Comparison of ENCODE assay signal across 8 cellular contexts in the genomic region with DNA sequence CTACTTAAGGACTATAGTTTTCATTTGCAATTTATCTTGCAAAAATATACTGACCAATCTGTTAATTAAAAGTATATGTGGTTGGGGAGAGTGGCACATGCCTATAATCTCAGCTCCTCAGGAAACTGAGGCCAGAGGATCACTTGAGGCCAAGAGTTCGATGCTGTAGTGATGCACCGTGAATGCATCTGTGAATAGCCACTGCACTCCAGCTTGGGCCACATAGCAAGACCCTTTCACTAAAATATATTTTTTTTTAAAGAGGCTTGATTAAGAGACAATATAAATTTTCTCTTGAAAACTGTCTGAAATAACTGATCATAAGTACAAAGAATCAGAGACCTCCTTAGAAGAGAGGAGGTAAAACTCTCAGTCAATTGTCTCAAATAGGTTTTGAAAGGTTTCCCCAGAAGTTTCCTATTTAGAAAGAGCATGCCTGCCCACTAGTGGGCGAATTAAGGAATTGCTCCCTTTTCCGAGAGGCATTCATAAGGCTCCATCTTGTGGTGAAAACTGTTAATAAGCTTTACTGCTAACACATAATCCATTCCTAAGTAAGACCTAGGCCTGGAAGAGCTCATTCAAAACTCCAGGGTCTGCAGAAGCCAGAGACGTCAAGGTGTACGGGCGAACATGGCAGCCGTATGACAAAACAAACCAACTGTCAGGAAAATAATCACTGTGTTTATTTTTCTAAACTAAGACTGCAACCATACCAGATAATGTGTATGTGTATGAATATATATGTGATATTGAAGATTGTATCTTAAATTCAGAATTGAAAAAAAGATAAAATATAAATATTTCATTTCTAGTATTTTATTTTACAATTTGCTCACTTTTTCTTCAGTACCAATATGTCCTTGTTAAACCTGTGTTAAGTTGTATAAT. TPM values are rescaled to one million over a fixed set of nuclear protein-coding genes. Genes with fewer than 3 reads are reported as not detected.
A peak's percentile ranks its signal among the peaks of the same experiment; 100 is the strongest.
DNase-seq lines count a peak whose midpoint lies in the region; ATAC-seq and TF ChIP-seq lines count a peak whose summit lies in the region.

No MANE protein-coding gene starts in this region.

- H4K20me1 ChIP-seq in GM23338 (replicated peaks; ENCODE audit: insufficient read depth), result no peaks in the 10 kb centered on the region
- no peaks in the 10 kb centered on the region for H4K20me1 ChIP-seq in Karpas-422 (ENCODE audit: insufficient read depth, low read depth, low read length)

- H3K4me3 ChIP-seq in GM23338 (no peak overlapping the region), Karpas-422 (ENCODE audit: low read length) (no peak overlapping the region), neutrophil (ENCODE audit: low read depth in 1 of 2, low read length in 1 of 2) (no peak overlapping the region), transverse colon (no peak overlapping the region)

- H3K79me2 ChIP-seq in GM23338 (replicated peaks; ENCODE audit: insufficient read depth) (no peaks in the 10 kb centered on the region), Karpas-422 (ENCODE audit: low read length) (no peaks in the 10 kb centered on the region)

- no peaks in the 10 kb centered on the region for H3K27me3 Mint-ChIP-seq in GM23338 (ENCODE audit: insufficient read depth, low read depth, poor library complexity)
- peaks cover 5% of the 10 kb centered on the region for H3K27me3 Mint-ChIP-seq in activated T-cell treated with anti-CD3 and anti-CD28 coated beads, Interleukin-2, amount 50 U/mL, for 4 hours (ENCODE audit: low read depth)

- peak; percentile 94 for ATAC-seq in GM23338
- ATAC-seq in activated T-cell treated with anti-CD3 and anti-CD28 coated beads, Interleukin-2, amount 50 U/mL, for 4 hours, result peak; percentile 73 to 85

- no peak overlapping the region for H3K27ac Mint-ChIP-seq in GM23338

- TF ChIP-seq EP300 in transverse colon (IDR thresholded peaks at IDR 0.05; ENCODE audit: low read depth), result no peak

- H2AFZ ChIP-seq in GM23338, result no peak overlapping the region
- H2AFZ ChIP-seq in Karpas-422 (ENCODE audit: low read length), result no peak overlapping the region

- H3K9me2 ChIP-seq in GM23338 (ENCODE audit: insufficient read depth) (no peaks in the 10 kb centered on the region), Karpas-422 (replicated peaks; ENCODE audit: insufficient read depth, low read length) (no peaks in the 10 kb centered on the region)

- H3K4me1 Mint-ChIP-seq in GM23338, result no peaks in the 10 kb centered on the region
- H3K4me1 Mint-ChIP-seq in activated T-cell treated with anti-CD3 and anti-CD28 coated beads, Interleukin-2, amount 50 U/mL, for 4 hours (ENCODE audit: low read depth), result no peaks in the 10 kb centered on the region

- TF ChIP-seq POLR2A in transverse colon (IDR thresholded peaks at IDR 0.05), result no peak

- H3K27ac ChIP-seq in GM23338 (ENCODE audit: low read depth) (no peak overlapping the region), Karpas-422 (ENCODE audit: low read length) (peak overlapping the region; percentile 34; the same call in 1 of the 2 replicates), neutrophil (no peak overlapping the region), transverse colon (no peak overlapping the region)

- H3F3A ChIP-seq in GM23338 (replicated peaks; ENCODE audit: low read depth), result no peaks in the 10 kb centered on the region

- in situ Hi-C loops in transverse colon (cut with MboI; ENCODE audit: low pct_ligation_motif_present in 1 of 4, low pct_unique_long_range_greater_than_20kb in 1 of 4, low sequenced_read_pairs in 3 of 4), result loop anchor here (5.0 to 25.0 kb wide), 5 partner anchors 203 to 578 kb away; a partner anchor contains a TSS

- intact Hi-C loops in transverse colon (cut with DNase I; ENCODE audit: low total_unique reads), result loop anchor here (2.0 to 10.0 kb wide), 2 partner anchors 206 to 340 kb away; no protein-coding TSS in a partner anchor

- no peaks in the 10 kb centered on the region for H3K36me3 ChIP-seq in GM23338 (ENCODE audit: insufficient read depth)
- H3K36me3 ChIP-seq in Karpas-422 (ENCODE audit: insufficient read depth, low read length), result no peaks in the 10 kb centered on the region
- H3K36me3 ChIP-seq in neutrophil, result no peaks in the 10 kb centered on the region
- no peaks in the 10 kb centered on the region for H3K36me3 ChIP-seq in transverse colon

- DNase-seq in GDM1 (lab: John Stamatoyannopoulos, UW), result peak; percentile 63
- peak; percentile 95 for DNase-seq in GM23338 (ENCODE audit: low spot score)
- peak; percentile 95 for DNase-seq in Karpas-422
- peak; percentile 78 for DNase-seq in OCI-M2 (lab: John Stamatoyannopoulos, UW; ENCODE audit: unreplicated experiment)
- DNase-seq in activated T-cell treated with anti-CD3 and anti-CD28 coated beads, Interleukin-2, amount 50 U/mL, for 4 hours, result peak; percentile 46
- DNase-seq in fibroblast of peridontal ligament (ENCODE audit: extremely low read depth), result peak; percentile 96
- DNase-seq in transverse colon, result peak; percentile 64

- H3K36me3 Mint-ChIP-seq in GM23338 (ENCODE audit: low read depth), result no peaks in the 10 kb centered on the region; the same call in 2 of the 3 replicates
- no peaks in the 10 kb centered on the region for H3K36me3 Mint-ChIP-seq in activated T-cell treated with anti-CD3 and anti-CD28 coated beads, Interleukin-2, amount 50 U/mL, for 4 hours (ENCODE audit: insufficient read depth)

- no peaks in the 10 kb centered on the region; the same call in 2 of the 3 replicates for H3K9me3 Mint-ChIP-seq in GM23338
- H3K9me3 Mint-ChIP-seq in activated T-cell treated with anti-CD3 and anti-CD28 coated beads, Interleukin-2, amount 50 U/mL, for 4 hours, result no peaks in the 10 kb centered on the region

- no peak overlapping the region for H3K9ac ChIP-seq in Karpas-422 (ENCODE audit: low read length)

- TF ChIP-seq CTCF in GM23338 (conservative IDR thresholded peaks at IDR 0.05; ENCODE audit: low read depth in 2 of 2) (peak; percentile 100), neutrophil (IDR thresholded peaks at IDR 0.05) (peak; percentile 99), transverse colon (IDR thresholded peaks at IDR 0.05) (peak; percentile 98 to 99 (median 99))

- H3K4me2 ChIP-seq in GM23338 (no peak overlapping the region), Karpas-422 (ENCODE audit: low read depth, low read length, poor library complexity, severe bottlenecking) (no peak overlapping the region)

- no peaks in the 10 kb centered on the region for H3K27me3 ChIP-seq in GM23338 (ENCODE audit: insufficient read depth)
- H3K27me3 ChIP-seq in Karpas-422 (ENCODE audit: low read length), result no peaks in the 10 kb centered on the region
- H3K27me3 ChIP-seq in neutrophil, result no peaks in the 10 kb centered on the region
- no peaks in the 10 kb centered on the region for H3K27me3 ChIP-seq in transverse colon

- H3K4me3 Mint-ChIP-seq in GM23338, result no peak overlapping the region
- H3K4me3 Mint-ChIP-seq in activated T-cell treated with anti-CD3 and anti-CD28 coated beads, Interleukin-2, amount 50 U/mL, for 4 hours, result no peak overlapping the region

- H3K4me1 ChIP-seq in GM23338 (ENCODE audit: insufficient read depth) (no peaks in the 10 kb centered on the region), Karpas-422 (ENCODE audit: low read length) (peaks cover 9% of the 10 kb centered on the region; the same call in 1 of the 2 replicates), neutrophil (ENCODE audit: control insufficient read depth in 1 of 2, insufficient read depth in 1 of 2, low read depth in 1 of 2, low read length in 1 of 2) (peaks cover 7 to 8% of the 10 kb centered on the region in 2 experiments), transverse colon (no peaks in the 10 kb centered on the region)

- WGBS in transverse colon (ENCODE audit: low coverage in 1 of 2), 2 donors, result 17 to 20% methylated on average over 8 of the region's 8 CpGs

- H3K9me3 ChIP-seq in Karpas-422 (ENCODE audit: low read length), result no peaks in the 10 kb centered on the region
- no peaks in the 10 kb centered on the region for H3K9me3 ChIP-seq in neutrophil
- H3K9me3 ChIP-seq in transverse colon, result no peaks in the 10 kb centered on the region

RNA-seq across cellular contexts. Expression of a gene that starts 6.8 kb away (rescaled TPM):
- total RNA-seq in GM23338 (2014; rRNA removed; shearing (Covaris generic)), result not detected in 2 replicates
- polyA plus RNA-seq in GM23338 (2016; fragmentation: Nextera tagmentation; extraction: Ambion mirVana), result not detected in 2 replicates
- not detected in 2 replicates for total RNA-seq in Karpas-422 (2014; rRNA removed; shearing (Covaris generic); ENCODE audit: low replicate concordance)
- not detected for total RNA-seq in activated T-cell treated with anti-CD3 and anti-CD28 coated beads, Interleukin-2, amount 50 U/mL, for 4 hours
- not detected for total RNA-seq in transverse colon

RNA-seq across cellular contexts. Expression of a gene that starts 31.8 kb away (rescaled TPM):
- total RNA-seq in GM23338 (2014; rRNA removed; shearing (Covaris generic)), result 0.21 TPM in 1 of 2 replicates, not detected in the other
- polyA plus RNA-seq in GM23338 (2016; fragmentation: Nextera tagmentation; extraction: Ambion mirVana), result not detected in 2 replicates
- not detected in 2 replicates for total RNA-seq in Karpas-422 (2014; rRNA removed; shearing (Covaris generic); ENCODE audit: low replicate concordance)
- not detected for total RNA-seq in activated T-cell treated with anti-CD3 and anti-CD28 coated beads, Interleukin-2, amount 50 U/mL, for 4 hours
- total RNA-seq in transverse colon, result not detected

RNA-seq across cellular contexts. Expression of a gene that starts 48.2 kb away (rescaled TPM):
- total RNA-seq in GM23338 (2014; rRNA removed; shearing (Covaris generic)), result 26.4 and 27.3 TPM in 2 replicates
- polyA plus RNA-seq in GM23338 (2016; fragmentation: Nextera tagmentation; extraction: Ambion mirVana), result 26.3 and 27.5 TPM in 2 replicates
- total RNA-seq in Karpas-422 (2014; rRNA removed; shearing (Covaris generic); ENCODE audit: low replicate concordance), result 156 and 174 TPM in 2 replicates
- total RNA-seq in activated T-cell treated with anti-CD3 and anti-CD28 coated beads, Interleukin-2, amount 50 U/mL, for 4 hours, result 10 to 100 TPM; 90.4 to 97.2 (median 96.5) TPM
- total RNA-seq in transverse colon, result 100 to 1,000 TPM; 333 to 472 (median 376) TPM

Comparison
In these comparisons a context has a peak if more than half of its experiments do, and no peak if none do; other contexts are left out.
1. DNase-seq: peak in every context shown above with its lines; median percentile 96 in fibroblast of peridontal ligament; 95 in GM23338; 95 in Karpas-422; 78 in OCI-M2; 64 in transverse colon; 63 in GDM1; 46 in activated T-cell treated with anti-CD3 and anti-CD28 coated beads, Interleukin-2, amount 50 U/mL, for 4 hours.